8 cellular contexts compared by ENCODE assay signal in genomic region chr12:122888232-122888752, GRCh38. TPM values are rescaled to one million over a fixed set of nuclear protein-coding genes. Genes with fewer than 3 reads are reported as not detected.
DNase-seq lines count a peak whose midpoint lies in the region; ATAC-seq and TF ChIP-seq lines count a peak whose summit lies in the region.

No MANE protein-coding gene starts in this region.

- H3K27me3 Mint-ChIP-seq in T-helper 1 cell treated with Interleukin-12 subunit alpha and Interleukin-12 subunit beta and Interleukin-4 antibody, amounts not matched to agents 30 μg/mL and 1 μg/mL, for 36 hours (ENCODE audit: low read depth): peaks cover 4% of the 10 kb centered on the region
- H3K27me3 Mint-ChIP-seq in central memory CD8-positive, alpha-beta T cell: no peaks in the 10 kb centered on the region

- H3K4me3 ChIP-seq in left lung: peak overlapping the region in 1 of 2 donors; percentile 22

- peaks cover 54% of the 10 kb centered on the region for H3K4me1 Mint-ChIP-seq in T-helper 1 cell treated with Interleukin-12 subunit alpha and Interleukin-12 subunit beta and Interleukin-4 antibody, amounts not matched to agents 30 μg/mL and 1 μg/mL, for 36 hours (ENCODE audit: low read depth)
- peaks cover 75% of the 10 kb centered on the region for H3K4me1 Mint-ChIP-seq in central memory CD8-positive, alpha-beta T cell

- H3K36me3 ChIP-seq in left lung: no peaks in the 10 kb centered on the region

- H3K36me3 Mint-ChIP-seq in T-helper 1 cell treated with Interleukin-12 subunit alpha and Interleukin-12 subunit beta and Interleukin-4 antibody, amounts not matched to agents 30 μg/mL and 1 μg/mL, for 36 hours (ENCODE audit: low read depth): peaks cover 16% of the 10 kb centered on the region
- peaks cover 10% of the 10 kb centered on the region for H3K36me3 Mint-ChIP-seq in central memory CD8-positive, alpha-beta T cell (ENCODE audit: insufficient read depth)

- no peaks in the 10 kb centered on the region for H3K9me3 ChIP-seq in left lung

- H3K27ac Mint-ChIP-seq in T-helper 1 cell treated with Interleukin-12 subunit alpha and Interleukin-12 subunit beta and Interleukin-4 antibody, amounts not matched to agents 30 μg/mL and 1 μg/mL, for 36 hours: peak overlapping the region; percentile 96
- H3K27ac Mint-ChIP-seq in central memory CD8-positive, alpha-beta T cell (ENCODE audit: low read depth): peak overlapping the region; percentile 72

- TF ChIP-seq CTCF in left lung (IDR thresholded peaks at IDR 0.05): no peak

- no peaks in the 10 kb centered on the region for H3K27me3 ChIP-seq in left lung

- intact Hi-C loops in left lung (cut with DNase I): no loop called here

- H3K27ac ChIP-seq in left lung: peak overlapping the region; percentile 90 to 95
- peak overlapping the region; percentile 67 for H3K27ac ChIP-seq in substantia nigra (ENCODE audit: low read depth, low read length, poor library complexity, severe bottlenecking)

- peaks cover 56 to 95% of the 10 kb centered on the region in 2 donors for H3K4me1 ChIP-seq in left lung

- peak overlapping the region; percentile 80 for H3K4me3 Mint-ChIP-seq in T-helper 1 cell treated with Interleukin-12 subunit alpha and Interleukin-12 subunit beta and Interleukin-4 antibody, amounts not matched to agents 30 μg/mL and 1 μg/mL, for 36 hours
- peak overlapping the region; percentile 69 for H3K4me3 Mint-ChIP-seq in central memory CD8-positive, alpha-beta T cell

- peak; percentile 85 for DNase-seq in M059J (ENCODE audit: low read depth)
- DNase-seq in central memory CD8-positive, alpha-beta T cell (ENCODE audit: low spot score in 2 of 2): peak in 1 of 2 donors; percentile 47
- DNase-seq in left lung: peak in 1 of 2 donors; percentile 83
- peak in 6 of 49 donors; percentile 15 to 43 (median 33) for DNase-seq in substantia nigra (lab: John Stamatoyannopoulos, UW)
- DNase-seq in 8988T: no peak

- ATAC-seq in GM18517 (IDR thresholded peaks at IDR 0.05; ENCODE audit: unreplicated experiment) (peak; percentile 45), left lung (peak; percentile 83), HG03432 (IDR thresholded peaks at IDR 0.05; ENCODE audit: unreplicated experiment) (no peak)
- ATAC-seq in central memory CD8-positive, alpha-beta T cell (replicated peaks; ENCODE audit: extremely low read depth, poor library complexity, severe bottlenecking): peak; percentile 88

- peaks cover 5% of the 10 kb centered on the region for H3K9me3 Mint-ChIP-seq in T-helper 1 cell treated with Interleukin-12 subunit alpha and Interleukin-12 subunit beta and Interleukin-4 antibody, amounts not matched to agents 30 μg/mL and 1 μg/mL, for 36 hours
- H3K9me3 Mint-ChIP-seq in central memory CD8-positive, alpha-beta T cell: no peaks in the 10 kb centered on the region

RNA-seq across cellular contexts. Expression of gene VPS37B, which starts 7.6 kb away (rescaled TPM):
- 27.7 and 28.9 TPM in 2 replicates for total RNA-seq in M059J (2014; rRNA removed; shearing (Covaris generic))
- 10 to 100 TPM; 33.9 to 35.8 TPM for total RNA-seq in left lung

RNA-seq across cellular contexts. Expression of gene HIP1R, which starts 53.0 kb away (rescaled TPM):
- total RNA-seq in M059J (2014; rRNA removed; shearing (Covaris generic)): 18.3 and 23.5 TPM in 2 replicates
- total RNA-seq in left lung: 10 to 100 TPM; 32.0 to 33.1 TPM
